ENCODE assay signal across 16 cellular contexts in genomic region chr5:173499471-173500212, GRCh38.
A peak's percentile ranks its signal among the peaks of the same experiment; 100 is the strongest.
DNase-seq lines count a peak whose midpoint lies in the region; TF ChIP-seq lines count a peak whose summit lies in the region.
"Had no signal": no experiment of that assay in that cellular context is flagged by ENCODE, and none has a peak within 500 bp of the region (broad histone marks: within the 10 kb centered on the region; RNA-seq: fewer than 3 reads in every experiment).

No MANE protein-coding gene starts in this region.

- peak overlapping the region; percentile 88 for H3K27ac ChIP-seq in mesenchymal stem cell (ENCODE audit: low read length, poor library complexity, severe bottlenecking)
- H3K27ac ChIP-seq in stomach, result peak overlapping the region; percentile 46 to 83 (median 64)
- H3K27ac ChIP-seq: SK-N-MC had no signal

- peak overlapping the region in 1 of 2 experiments; percentile 5 for H3K14ac ChIP-seq in mesenchymal stem cell (ENCODE audit: low read length in 2 of 2)

- H3K27me3 ChIP-seq in mesenchymal stem cell (ENCODE audit: control insufficient read depth in 1 of 2, insufficient read depth in 1 of 2, low read length in 2 of 2), result peaks cover 0 to 11% of the 10 kb centered on the region in 2 experiments
- no peaks in the 10 kb centered on the region for H3K27me3 ChIP-seq in stomach
- H3K27me3 ChIP-seq: cardiac muscle cell had no signal

- no peak overlapping the region for H2BK120ac ChIP-seq in mesenchymal stem cell (ENCODE audit: low read depth, low read length)

- no peak overlapping the region for H3K23ac ChIP-seq in mesenchymal stem cell (ENCODE audit: low read length in 2 of 2)

- no peak for TF ChIP-seq POLR2A in stomach (IDR thresholded peaks at IDR 0.05)

- H4K91ac ChIP-seq in mesenchymal stem cell (ENCODE audit: low read length), result peak overlapping the region; percentile 81

- H2BK12ac ChIP-seq in mesenchymal stem cell (ENCODE audit: low read length in 2 of 2), result peak overlapping the region; percentile 77 to 92

- H2BK5ac ChIP-seq in mesenchymal stem cell (ENCODE audit: low read depth, low read length, poor library complexity, severe bottlenecking), result no peak overlapping the region

- H2AFZ ChIP-seq in mesenchymal stem cell (ENCODE audit: low read depth, low read length), result no peak overlapping the region

- H3K4me1 ChIP-seq in mesenchymal stem cell (ENCODE audit: control insufficient read depth, insufficient read depth, low read depth, low read length) (peaks cover 20% of the 10 kb centered on the region), stomach (peaks cover 8 to 71% (median 44%) of the 10 kb centered on the region in 4 donors)
- H3K4me1 ChIP-seq: HAP-1 had no signal

- H3K36me3 ChIP-seq in mesenchymal stem cell (ENCODE audit: control insufficient read depth in 1 of 2, insufficient read depth in 2 of 2, low read depth in 1 of 2, low read length in 2 of 2), result no peaks in the 10 kb centered on the region
- no peaks in the 10 kb centered on the region for H3K36me3 ChIP-seq in stomach
- H3K36me3 ChIP-seq: cardiac muscle cell, HAP-1 had no signal

- H3K9me3 ChIP-seq in mesenchymal stem cell (ENCODE audit: control insufficient read depth, low read length), result peaks cover 1% of the 10 kb centered on the region
- H3K9me3 ChIP-seq in stomach, result no peaks in the 10 kb centered on the region
- H3K9me3 ChIP-seq: HAP-1 had no signal

- intact Hi-C loops in stomach (cut with DNase I; ENCODE audit: low total_unique reads), result no loop called here

- H3K4me3 ChIP-seq in mesenchymal stem cell (ENCODE audit: insufficient read depth in 1 of 2, low read depth in 1 of 2, low read length in 2 of 2) (no peak overlapping the region), stomach (no peak overlapping the region)
- H3K4me3 ChIP-seq: cardiac muscle cell, HAP-1, SK-N-MC had no signal

- DNase-seq in NCI-H774 (lab: John Stamatoyannopoulos, UW), result peak; percentile 27
- DNase-seq in ecto neural progenitor cell (ENCODE audit: low spot score), result peak; percentile 41
- DNase-seq in mesenchymal stem cell, result no peak
- peak; percentile 83 for DNase-seq in stomach
- DNase-seq in GM13977 (ENCODE audit: low spot score), result no peak
- DNase-seq in NCI-H226, result no peak
- DNase-seq in NCI-H2171 treated with DMSO at 0.1 percent for 48 hours (lab: John Stamatoyannopoulos, UW), result no peak
- DNase-seq in DMS79 (lab: John Stamatoyannopoulos, UW), result no peak
- DNase-seq: activated naive CD8-positive, alpha-beta T cell treated with anti-CD3 and anti-CD28 coated beads, Interleukin-2, amount 10 ng/mL, durations not matched to agents 7 days and 5 days; NCI-H1694; NCI-H510A; stimulated activated CD4-positive, alpha-beta T cell treated with anti-CD3 and anti-CD28 coated beads, Interleukin-2, amount 100 ng/mL, for 24 hours; T-helper 9 cell had no signal

- peak overlapping the region; percentile 38 for H2BK15ac ChIP-seq in mesenchymal stem cell (ENCODE audit: low read depth, poor library complexity, severe bottlenecking)

- H3K4ac ChIP-seq in mesenchymal stem cell (ENCODE audit: low read depth in 1 of 2, low read length in 2 of 2), result peak overlapping the region; percentile 37 to 59

- H3K79me1 ChIP-seq in mesenchymal stem cell (replicated peaks; ENCODE audit: low read length, poor library complexity, severe bottlenecking), result no peaks in the 10 kb centered on the region

- H2AK5ac ChIP-seq in mesenchymal stem cell (ENCODE audit: low read length, severe bottlenecking), result peak overlapping the region; percentile 71

- no peak for TF ChIP-seq CTCF in stomach (IDR thresholded peaks at IDR 0.05)
- TF ChIP-seq CTCF in GM13977 (IDR thresholded peaks at IDR 0.05; ENCODE audit: extremely low read depth, insufficient read depth, missing control alignments), result no peak

- H3K18ac ChIP-seq in mesenchymal stem cell (ENCODE audit: low read depth in 1 of 2, low read length in 2 of 2), result peak overlapping the region; percentile 16 to 84

- TF ChIP-seq EP300 in stomach (IDR thresholded peaks at IDR 0.05), result no peak

- WGBS in mesenchymal stem cell, result 97% methylated on average over 14 of the region's 14 CpGs
- WGBS in stomach, 5 donors, result 62 to 85% (median 67%) methylated on average over 13 to 14 of the region's 14 CpGs

- H4K8ac ChIP-seq in mesenchymal stem cell (ENCODE audit: low read length), result peak overlapping the region; percentile 89

- H3K4me2 ChIP-seq in mesenchymal stem cell (ENCODE audit: low read length, poor library complexity, severe bottlenecking), result no peak overlapping the region

- H3K9ac ChIP-seq in mesenchymal stem cell (ENCODE audit: low read length), result no peak overlapping the region

- in situ Hi-C loops in GM13977 (cut with MboI; ENCODE audit: low pct_unique_long_range_greater_than_20kb, low sequenced_read_pairs, unreplicated experiment), result no loop called here

Comparison
In these comparisons a context has a peak if more than half of its experiments do, and no peak if none do; other contexts are left out.
1. DNase-seq: peak in NCI-H774 (single experiment), ecto neural progenitor cell (single experiment) and stomach (single experiment); none in mesenchymal stem cell (single experiment), GM13977 (single experiment), NCI-H226 (single experiment), NCI-H2171 treated with DMSO at 0.1 percent for 48 hours (single experiment) and DMS79 (single experiment).